19 cellular contexts compared by ENCODE assay signal in the genomic region with DNA sequence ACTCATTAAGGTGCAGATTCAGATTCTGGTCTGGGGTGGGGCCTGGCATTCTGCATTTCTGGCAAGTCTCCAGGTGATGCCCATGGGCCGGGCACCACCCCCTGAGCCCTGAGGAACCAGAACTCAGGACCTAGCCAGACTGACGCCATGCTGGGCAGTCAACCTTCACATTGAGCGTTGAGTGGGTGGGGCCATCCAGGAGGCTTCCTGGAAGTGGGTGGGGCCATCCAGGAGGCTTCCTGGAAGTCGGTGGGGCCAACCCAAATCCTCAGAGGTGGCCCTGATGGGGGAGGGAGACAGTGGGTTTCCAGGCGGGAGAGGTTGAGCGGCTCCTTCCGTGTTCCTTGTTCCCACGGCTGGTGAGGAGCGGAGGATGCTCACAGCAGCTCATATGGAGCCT.
"Had no signal": no experiment of that assay in that cellular context is flagged by ENCODE, and none has a peak within 500 bp of the region (broad histone marks: within the 10 kb centered on the region; RNA-seq: fewer than 3 reads in every experiment).

No MANE protein-coding gene starts in this region.

- H3K36me3 ChIP-seq: esophagus squamous epithelium, gastrocnemius medialis, spleen, thoracic aorta, upper lobe of left lung had no signal

- H3K9me3 ChIP-seq: esophagus squamous epithelium, gastrocnemius medialis, spleen, thoracic aorta, upper lobe of left lung had no signal

- H3K27ac ChIP-seq: esophagus squamous epithelium, gastrocnemius medialis, SK-N-MC, spleen, thoracic aorta, upper lobe of left lung had no signal

- ATAC-seq: activated CD8-positive, alpha-beta T cell treated with anti-CD3 and anti-CD28 coated beads, Interleukin-2, amount 10 ng/mL, durations not matched to agents 7 days and 5 days; activated naive CD8-positive, alpha-beta T cell treated with anti-CD3 and anti-CD28 coated beads, Interleukin-2, amount 50 U/mL, for 24 hours; effector memory CD8-positive, alpha-beta T cell; gastrocnemius medialis; T-helper 17 cell had no signal

- DNase-seq: activated B cell treated with CpG ODN at 0.5 μM for 24 hours; activated CD4-positive, alpha-beta T cell treated with anti-CD3 and anti-CD28 coated beads for 4 hours; activated CD8-positive, alpha-beta T cell treated with anti-CD3 and anti-CD28 coated beads, Interleukin-2, amount 10 ng/mL, durations not matched to agents 7 days and 5 days; activated effector memory CD4-positive, alpha-beta T cell treated with anti-CD3 and anti-CD28 coated beads, Interleukin-2, amount 50 U/mL, for 16 hours; activated naive CD4-positive, alpha-beta T cell treated with anti-CD3 and anti-CD28 coated beads, Interleukin-2, amount 50 U/mL, for 16 hours; activated naive CD8-positive, alpha-beta T cell treated with anti-CD3 and anti-CD28 coated beads, Interleukin-2, amount 50 U/mL, for 24 hours; effector memory CD8-positive, alpha-beta T cell; esophagus squamous epithelium; gastrocnemius medialis; hippocampal formation; retina; spleen; stimulated activated CD4-positive, alpha-beta T cell treated with anti-CD3 and anti-CD28 coated beads, Interleukin-4, amount 100 ng/mL, for 1 hour; stimulated activated naive CD4-positive, alpha-beta T cell treated with Interleukin-2 at 50 U/mL for 16 hours; SW 1271; T-helper 17 cell had no signal

- H3K4me1 ChIP-seq: esophagus squamous epithelium, upper lobe of left lung had no signal

- H3K4me3 ChIP-seq: esophagus squamous epithelium, gastrocnemius medialis, SK-N-MC, spleen, thoracic aorta, upper lobe of left lung had no signal

- H3K27me3 ChIP-seq: gastrocnemius medialis, upper lobe of left lung had no signal
